21 cellular contexts compared by ENCODE assay signal in the genomic region with DNA sequence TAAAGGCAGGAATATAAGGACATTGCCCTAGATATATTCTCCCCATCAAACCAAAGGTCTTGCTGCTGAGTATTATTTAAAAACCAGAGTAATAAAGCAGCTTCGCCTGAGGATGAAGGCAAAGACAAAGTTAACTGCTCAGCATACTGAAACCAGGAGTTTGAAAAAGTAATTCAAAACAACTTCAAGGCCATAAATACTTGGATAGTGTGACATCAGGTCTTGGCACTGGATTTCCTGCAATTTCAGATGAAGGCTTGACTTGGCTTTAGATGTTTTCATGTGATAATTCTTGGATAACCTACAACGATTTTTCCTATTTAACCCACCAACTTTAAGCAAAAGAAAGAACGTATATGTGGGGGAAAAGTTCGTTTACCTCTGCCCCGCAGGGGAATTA. TPM values are rescaled to one million over a fixed set of nuclear protein-coding genes. Genes with fewer than 3 reads are reported as not detected.
DNase-seq lines count a peak whose midpoint lies in the region; ATAC-seq and TF ChIP-seq lines count a peak whose summit lies in the region.
"Had no signal": no experiment of that assay in that cellular context is flagged by ENCODE, and none has a peak within 500 bp of the region (broad histone marks: within the 10 kb centered on the region; RNA-seq: fewer than 3 reads in every experiment).

No MANE protein-coding gene starts in this region.

- H3K4me3 ChIP-seq in SK-N-SH (ENCODE audit: low read depth in 2 of 2, low read length in 1 of 2) (no peak overlapping the region), Karpas-422 (ENCODE audit: low read length) (no peak overlapping the region), neural progenitor cell (no peak overlapping the region), OCI-LY7 (ENCODE audit: low read depth, low read length, poor library complexity, severe bottlenecking) (no peak overlapping the region)
- no peak overlapping the region for H3K4me3 ChIP-seq in effector memory CD4-positive, alpha-beta T cell (ENCODE audit: insufficient read depth, low read depth, low read length, poor library complexity, severe bottlenecking)
- H3K4me3 ChIP-seq: left ventricle myocardium inferior had no signal

- H3K4me1 Mint-ChIP-seq in neural progenitor cell = peaks cover 6% of the 10 kb centered on the region

- H3K9me2 ChIP-seq in SK-N-SH (no peaks in the 10 kb centered on the region), Karpas-422 (replicated peaks; ENCODE audit: insufficient read depth, low read length) (no peaks in the 10 kb centered on the region), OCI-LY7 (ENCODE audit: insufficient read depth, low read length) (no peaks in the 10 kb centered on the region)

- H3K79me2 ChIP-seq in SK-N-SH (ENCODE audit: insufficient read depth) (peaks cover 24% of the 10 kb centered on the region), Karpas-422 (ENCODE audit: low read length) (peaks cover 8% of the 10 kb centered on the region), neural progenitor cell (ENCODE audit: low read depth) (peaks cover 4% of the 10 kb centered on the region), OCI-LY7 (ENCODE audit: insufficient read depth, low read depth, low read length) (peaks cover 23% of the 10 kb centered on the region; the same call in 1 of the 2 replicates)

- no peak overlapping the region for H2AFZ ChIP-seq in SK-N-SH (ENCODE audit: low read depth)
- no peak overlapping the region for H2AFZ ChIP-seq in Karpas-422 (ENCODE audit: low read length)
- no peak overlapping the region for H2AFZ ChIP-seq in neural progenitor cell (replicated peaks)
- no peak overlapping the region for H2AFZ ChIP-seq in OCI-LY7 (ENCODE audit: low read length)

- H3K27me3 Mint-ChIP-seq in neural progenitor cell (ENCODE audit: insufficient read depth, low read depth) = no peaks in the 10 kb centered on the region
- H3K27me3 Mint-ChIP-seq: activated CD4-positive, alpha-beta T cell treated with anti-CD3 and anti-CD28 coated beads, Interleukin-2, amount 10 ng/mL, durations not matched to agents 24 days and 14 days; IgD-negative memory B cell; type B pancreatic cell had no signal

- WGBS in SK-N-SH (ENCODE audit: low lambda C conversion rate) = 89% methylated on average over 5 of the region's 5 CpGs

- POLR2A ChIA-PET in SK-N-SH (lab: Yijun Ruan, JAX) (interaction anchor here (0.6 kb wide), 1 partner anchor 54 kb away, joined by 3 read pairs; no protein-coding TSS in a partner anchor), OCI-LY7 (lab: Charles Lee) (interaction anchor here (0.7 to 2.9 kb wide), 5 partner anchors 10 to 202 kb away, joined by 3 to 7 read pairs (median 6); no protein-coding TSS in a partner anchor)

- peaks cover 54 to 69% of the 10 kb centered on the region in 2 experiments for H3K36me3 ChIP-seq in SK-N-SH (replicated peaks in 1 of 2; ENCODE audit: control insufficient read depth in 1 of 2, insufficient read depth in 2 of 2, low read length in 1 of 2)
- peaks cover 46% of the 10 kb centered on the region for H3K36me3 ChIP-seq in Karpas-422 (ENCODE audit: insufficient read depth, low read length)
- peaks cover 56% of the 10 kb centered on the region for H3K36me3 ChIP-seq in effector memory CD4-positive, alpha-beta T cell (ENCODE audit: control insufficient read depth, insufficient read depth, low read length)
- H3K36me3 ChIP-seq in neural progenitor cell = peaks cover 5% of the 10 kb centered on the region
- H3K36me3 ChIP-seq in OCI-LY7 (ENCODE audit: insufficient read depth, low read length) = peaks cover 79% of the 10 kb centered on the region

- H3F3A ChIP-seq in SK-N-SH (replicated peaks; ENCODE audit: insufficient read depth) (peaks cover 34% of the 10 kb centered on the region), neural progenitor cell (ENCODE audit: low read depth) (peaks cover 76% of the 10 kb centered on the region)

- H4K20me1 ChIP-seq in SK-N-SH (ENCODE audit: insufficient read depth) = peaks cover 17% of the 10 kb centered on the region; the same call in 1 of the 2 replicates
- H4K20me1 ChIP-seq in Karpas-422 (ENCODE audit: insufficient read depth, low read depth, low read length) = 0 out of 2 replicates have a peak, but pooled peaks cover 5% of the 10 kb centered on the region
- H4K20me1 ChIP-seq in neural progenitor cell (ENCODE audit: low read depth) = peaks cover 20% of the 10 kb centered on the region
- 0 out of 2 replicates have a peak, but pooled peaks cover 9% of the 10 kb centered on the region for H4K20me1 ChIP-seq in OCI-LY7 (ENCODE audit: insufficient read depth, low read length)

- H3K27me3 ChIP-seq in SK-N-SH (ENCODE audit: insufficient read depth) (no peaks in the 10 kb centered on the region), Karpas-422 (ENCODE audit: low read length) (no peaks in the 10 kb centered on the region), neural progenitor cell (no peaks in the 10 kb centered on the region)
- no peaks in the 10 kb centered on the region for H3K27me3 ChIP-seq in effector memory CD4-positive, alpha-beta T cell (replicated peaks; ENCODE audit: control insufficient read depth, insufficient read depth, low read length, poor library complexity, severe bottlenecking)

- H3K4me3 Mint-ChIP-seq in neural progenitor cell = no peak overlapping the region
- H3K4me3 Mint-ChIP-seq: activated CD4-positive, alpha-beta T cell treated with anti-CD3 and anti-CD28 coated beads, Interleukin-2, amount 10 ng/mL, durations not matched to agents 24 days and 14 days; IgD-negative memory B cell; type B pancreatic cell had no signal

- TF ChIP-seq CTCF in SK-N-SH (IDR thresholded peaks at IDR 0.05) = no peak
- TF ChIP-seq CTCF in neural progenitor cell (IDR thresholded peaks at IDR 0.05) = no peak
- TF ChIP-seq CTCF in OCI-LY7 (conservative IDR thresholded peaks at IDR 0.05; ENCODE audit: low read length) = no peak

- no peaks in the 10 kb centered on the region for H3K9me3 ChIP-seq in SK-N-SH
- no peaks in the 10 kb centered on the region for H3K9me3 ChIP-seq in Karpas-422 (ENCODE audit: low read length)
- no peaks in the 10 kb centered on the region for H3K9me3 ChIP-seq in effector memory CD4-positive, alpha-beta T cell (ENCODE audit: control insufficient read depth, low read length)
- H3K9me3 ChIP-seq in neural progenitor cell (ENCODE audit: low read depth) = no peaks in the 10 kb centered on the region
- H3K9me3 ChIP-seq in OCI-LY7 (ENCODE audit: low read length) = no peaks in the 10 kb centered on the region
- H3K9me3 ChIP-seq: left ventricle myocardium inferior had no signal

- peaks cover 20% of the 10 kb centered on the region for H3K36me3 Mint-ChIP-seq in neural progenitor cell

- no peaks in the 10 kb centered on the region for H3K9me3 Mint-ChIP-seq in neural progenitor cell
- H3K9me3 Mint-ChIP-seq: activated CD4-positive, alpha-beta T cell treated with anti-CD3 and anti-CD28 coated beads, Interleukin-2, amount 10 ng/mL, durations not matched to agents 24 days and 14 days; IgD-negative memory B cell; type B pancreatic cell had no signal

- no peak for TF ChIP-seq EP300 in SK-N-SH (IDR thresholded peaks at IDR 0.05; ENCODE audit: borderline replicate concordance in 1 of 2, low read depth in 1 of 2, low read length in 1 of 2)

- BruUV-seq in OCI-LY7 (replicated peaks; lab: Mats Ljungman, UMichigan) = no TSS peak

- intact Hi-C loops in OCI-LY7 (cut with micrococcal nuclease; ENCODE audit: unreplicated experiment) = no loop called here

- ATAC-seq in SK-N-SH treated with all-trans-retinoic acid at 6 μM for 48 hours = no peak
- ATAC-seq in GM19467 (IDR thresholded peaks at IDR 0.05; ENCODE audit: unreplicated experiment) = no peak

- no peak overlapping the region for H3K4me2 ChIP-seq in SK-N-SH
- H3K4me2 ChIP-seq in Karpas-422 (ENCODE audit: low read depth, low read length, poor library complexity, severe bottlenecking) = no peak overlapping the region
- no peak overlapping the region for H3K4me2 ChIP-seq in neural progenitor cell
- H3K4me2 ChIP-seq in OCI-LY7 (ENCODE audit: low read length) = no peak overlapping the region

- CTCF ChIA-PET in SK-N-SH (lab: Yijun Ruan, JAX) = interaction anchor here (1.1 kb wide), 1 partner anchor 38 kb away, joined by 3 read pairs; no protein-coding TSS in a partner anchor
- CTCF ChIA-PET in OCI-LY7 (lab: Charles Lee; ENCODE audit: unreplicated experiment) = no interaction called here

- no peak overlapping the region for H3K27ac Mint-ChIP-seq in neural progenitor cell

- no peak for TF ChIP-seq RAD21 in SK-N-SH (IDR thresholded peaks at IDR 0.05; ENCODE audit: low read length)

- peaks cover 0 to 3% of the 10 kb centered on the region in 2 experiments; a peak in 2 of 4 replicates for H3K4me1 ChIP-seq in SK-N-SH (ENCODE audit: control insufficient read depth in 1 of 2, insufficient read depth in 2 of 2, low read depth in 1 of 2, low read length in 1 of 2)
- H3K4me1 ChIP-seq in Karpas-422 (ENCODE audit: low read length) = peaks cover 40% of the 10 kb centered on the region
- H3K4me1 ChIP-seq in effector memory CD4-positive, alpha-beta T cell (ENCODE audit: control insufficient read depth, insufficient read depth, low read length, poor library complexity, severe bottlenecking) = no peaks in the 10 kb centered on the region
- H3K4me1 ChIP-seq in neural progenitor cell = no peaks in the 10 kb centered on the region
- H3K4me1 ChIP-seq in OCI-LY7 (ENCODE audit: insufficient read depth, low read length, poor library complexity, severe bottlenecking) = peaks cover 14% of the 10 kb centered on the region

- H3K9ac ChIP-seq in SK-N-SH = no peak overlapping the region
- H3K9ac ChIP-seq in Karpas-422 (ENCODE audit: low read length) = no peak overlapping the region
- no peak overlapping the region for H3K9ac ChIP-seq in neural progenitor cell

- DNase-seq in SK-N-SH = no peak
- DNase-seq in Karpas-422 = no peak
- no peak for DNase-seq in effector memory CD4-positive, alpha-beta T cell
- DNase-seq in neural progenitor cell (ENCODE audit: low spot score) = no peak
- no peak for DNase-seq in amniotic stem cell (lab: John Stamatoyannopoulos, UW)
- no peak for DNase-seq in OCI-LY7 (ENCODE audit: low spot score)
- DNase-seq: 8988T; activated CD4-positive, alpha-beta T cell treated with anti-CD3 and anti-CD28 coated beads, Interleukin-2, amount 10 ng/mL, durations not matched to agents 24 days and 14 days; activated CD8-positive, alpha-beta memory T cell treated with anti-CD3 and anti-CD28 coated beads, Interleukin-2, amount 50 U/mL, for 4 hours; activated effector memory CD4-positive, alpha-beta T cell treated with anti-CD3 and anti-CD28 coated beads, Interleukin-2, amount 50 U/mL, for 16 hours; Calu3; glutamatergic neuron; left ventricle myocardium inferior; MM.1S; NCI-H1436; NCI-H526; stimulated activated CD4-positive, alpha-beta T cell treated with anti-CD3 and anti-CD28 coated beads, Interleukin-4, amount 100 ng/mL, for 24 hours had no signal

- H3K27ac ChIP-seq in SK-N-SH (ENCODE audit: low read depth in 2 of 2, low read length in 1 of 2) = no peak overlapping the region
- H3K27ac ChIP-seq in Karpas-422 (ENCODE audit: low read length) = peak overlapping the region; percentile 66
- H3K27ac ChIP-seq in effector memory CD4-positive, alpha-beta T cell (ENCODE audit: insufficient read depth, low read length, poor library complexity, severe bottlenecking) = peak overlapping the region; percentile 6
- peak overlapping the region; percentile 70 for H3K27ac ChIP-seq in neural progenitor cell
- H3K27ac ChIP-seq in OCI-LY7 (ENCODE audit: low read depth, low read length, poor library complexity, severe bottlenecking) = no peak overlapping the region
- H3K27ac ChIP-seq: left ventricle myocardium inferior had no signal

RNA-seq across cellular contexts. Expression of gene SOD1, which starts 10.6 kb away (rescaled TPM):
- polyA plus RNA-seq in SK-N-SH (2012; rRNA removed) = 507 and 572 TPM in 2 replicates
- 612 and 716 TPM in 2 replicates for polyA plus RNA-seq in SK-N-SH (2012; cell fraction: cytosol; rRNA removed)
- polyA plus RNA-seq in SK-N-SH (2012; cell fraction: nucleus; rRNA removed) = 170 and 195 TPM in 2 replicates
- total RNA-seq in Karpas-422 (2014; rRNA removed; shearing (Covaris generic); ENCODE audit: low replicate concordance) = 275 and 350 TPM in 2 replicates
- 147 and 183 TPM in 2 replicates for total RNA-seq in neural progenitor cell (ENCODE audit: low replicate concordance)
- 229 and 316 TPM in 2 replicates for total RNA-seq in OCI-LY7 (2014; rRNA removed; shearing (Covaris generic))
- total RNA-seq in OCI-LY7 (2022) = 307 and 315 TPM in 2 replicates

Comparison
In these comparisons a context has a peak if more than half of its experiments do, and no peak if none do; other contexts are left out.
1. H3K27ac ChIP-seq: peak in Karpas-422 (single experiment), effector memory CD4-positive, alpha-beta T cell (single experiment) and neural progenitor cell (single experiment); none in SK-N-SH (0 of 2) and OCI-LY7 (single experiment).